8 cellular contexts compared by ENCODE assay signal in the genomic region with DNA sequence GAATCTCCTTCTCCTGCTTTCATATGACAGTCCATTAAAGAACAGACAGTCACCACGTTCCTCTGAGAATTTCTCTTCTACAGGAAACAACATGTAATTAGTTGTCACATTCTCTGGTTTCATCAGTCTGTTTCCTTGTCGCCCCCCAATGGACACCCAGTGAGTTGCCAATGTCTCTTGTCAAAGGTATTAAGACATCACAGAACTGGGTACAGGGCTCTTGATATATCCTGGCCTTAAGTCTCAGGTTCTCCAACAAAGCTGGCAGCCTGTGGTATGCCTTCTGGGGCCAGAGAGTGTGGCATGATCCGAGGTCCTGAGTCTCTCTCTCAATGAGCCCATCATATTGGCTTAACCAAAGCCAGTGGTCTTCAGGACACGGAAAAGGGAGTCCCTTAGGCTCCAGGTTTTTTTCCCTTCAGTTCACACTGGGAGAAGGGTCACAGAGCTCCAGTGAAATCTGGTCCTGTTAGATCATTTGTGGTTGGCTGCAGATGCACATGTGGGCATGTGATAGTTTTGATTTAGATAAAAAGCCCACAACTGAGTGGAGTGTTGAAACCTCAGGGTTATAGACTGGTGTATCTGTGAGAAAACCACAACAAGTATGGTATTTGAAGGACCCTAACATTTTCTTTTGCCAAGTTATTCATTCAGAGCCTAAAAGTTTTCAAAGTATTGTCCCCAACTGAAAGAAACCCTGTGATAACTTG. TPM values are rescaled to one million over a fixed set of nuclear protein-coding genes. Genes with fewer than 3 reads are reported as not detected.
DNase-seq lines count a peak whose midpoint lies in the region; ATAC-seq, FAIRE-seq and TF ChIP-seq lines count a peak whose summit lies in the region.

No MANE protein-coding gene starts in this region.

- H3K4me1 ChIP-seq in keratinocyte (ENCODE audit: control insufficient read depth, extremely low read depth, insufficient read depth, low read length) (no peaks in the 10 kb centered on the region), thoracic aorta (ENCODE audit: control insufficient read depth in 1 of 2, low read depth in 2 of 2) (no peaks in the 10 kb centered on the region)

- H3K9me3 ChIP-seq in keratinocyte (ENCODE audit: control insufficient read depth, low read depth, low read length) (no peaks in the 10 kb centered on the region), thoracic aorta (no peaks in the 10 kb centered on the region)

- H3K27me3 ChIP-seq in keratinocyte (ENCODE audit: control insufficient read depth, extremely low read depth, insufficient read depth, low read length) (no peaks in the 10 kb centered on the region), thoracic aorta (replicated peaks; ENCODE audit: insufficient read depth) (no peaks in the 10 kb centered on the region)

- H3K9me1 ChIP-seq in keratinocyte (ENCODE audit: control insufficient read depth, extremely low read depth, insufficient read depth, low read length), result no peaks in the 10 kb centered on the region

- H3K27ac ChIP-seq in keratinocyte (ENCODE audit: control insufficient read depth, insufficient read depth, low read length) (no peak overlapping the region), thoracic aorta (no peak overlapping the region)

- ATAC-seq in HG02678 (IDR thresholded peaks at IDR 0.05; ENCODE audit: unreplicated experiment), result peak; percentile 72
- ATAC-seq in thoracic aorta (ENCODE audit: insufficient number of reproducible peaks, low FRiP score, low read depth), result no peak

- no peaks in the 10 kb centered on the region for H3K79me2 ChIP-seq in keratinocyte (ENCODE audit: control insufficient read depth, insufficient read depth, low read length)

- FAIRE-seq in keratinocyte (lab: Jason Lieb, UNC), result no peak

- H4K20me1 ChIP-seq in keratinocyte (ENCODE audit: control insufficient read depth, extremely low read depth, insufficient read depth, low read length), result no peaks in the 10 kb centered on the region

- no peak overlapping the region for H2AFZ ChIP-seq in keratinocyte (ENCODE audit: control insufficient read depth, low read length)

- H3K4me3 ChIP-seq in keratinocyte (ENCODE audit: control insufficient read depth in 2 of 3, extremely low read depth in 1 of 3, insufficient read depth in 2 of 3, low read depth in 1 of 3, low read length in 3 of 3) (no peak overlapping the region), thoracic aorta (no peak overlapping the region)

- peak; percentile 28 for DNase-seq in activated T-cell treated with anti-CD3 and anti-CD28 coated beads for 48 hours (ENCODE audit: low read depth)
- DNase-seq in activated T-cell treated with anti-CD3 and anti-CD28 coated beads, Interleukin-2, amount 50 U/mL, for 1 hour, result no peak
- peak; percentile 6 for DNase-seq in NCI-H460 (ENCODE audit: extremely low read depth, low read depth)
- DNase-seq in amniotic epithelial cell (ENCODE audit: low read depth), result peak; percentile 45
- no peak for DNase-seq in keratinocyte (ENCODE audit: low read depth, low spot score)
- no peak for DNase-seq in thoracic aorta (ENCODE audit: low spot score)
- no peak for DNase-seq in stimulated activated naive CD4-positive, alpha-beta T cell treated with Interleukin-2 at 50 U/mL for 16 hours (lab: John Stamatoyannopoulos, UW)

- TF ChIP-seq CTCF in keratinocyte (optimal IDR thresholded peaks at IDR 0.05 in 1 of 3, IDR thresholded peaks at IDR 0.05 in 1 of 3, conservative IDR thresholded peaks at IDR 0.05 in 1 of 3; ENCODE audit: extremely low read depth in 1 of 3, insufficient read depth in 2 of 3, low read length in 3 of 3) (peak; percentile 40 to 60 (median 53)), thoracic aorta (IDR thresholded peaks at IDR 0.05) (peak; percentile 11)

- H3K36me3 ChIP-seq in keratinocyte (ENCODE audit: control insufficient read depth in 2 of 2, extremely low read depth in 1 of 2, insufficient read depth in 2 of 2, low read length in 2 of 2), result no peaks in the 10 kb centered on the region
- H3K36me3 ChIP-seq in thoracic aorta, result no peaks in the 10 kb centered on the region

- H3K4me2 ChIP-seq in keratinocyte (ENCODE audit: control insufficient read depth, extremely low read depth, insufficient read depth, low read depth, low read length), result no peak overlapping the region

- H3K9ac ChIP-seq in keratinocyte (ENCODE audit: control insufficient read depth, extremely low read depth, insufficient read depth, low read length), result no peak overlapping the region

- dilution Hi-C loops in keratinocyte (cut with MboI; ENCODE audit: extremely low pct_ligation_motif_present, low sequenced_read_pairs), result no loop called here

RNA-seq across cellular contexts. Expression of gene PRLR, which starts 46.9 kb away (rescaled TPM):
- not detected in 2 replicates for total RNA-seq in NCI-H460 (2014; rRNA removed; shearing (Covaris generic))
- polyA plus RNA-seq in NCI-H460 (2014; cell fraction: nucleus; rRNA removed), result not detected in 2 replicates
- polyA plus RNA-seq in keratinocyte, result 0.04 to 0.10 TPM in 2 of 3 replicates, not detected in the other
- not detected for polyA plus RNA-seq in keratinocyte (2011; ENCODE audit: low read depth)
- polyA plus RNA-seq in keratinocyte (2011; cell fraction: cytosol; rRNA removed), result 0.18 TPM in 1 of 2 replicates, not detected in the other
- 0.05 and 0.08 TPM in 2 replicates for polyA plus RNA-seq in keratinocyte (2011; cell fraction: nucleus; rRNA removed)
- 0.24 TPM in 1 of 2 replicates, not detected in the other for polyA plus RNA-seq in keratinocyte (2012; ENCODE audit: low replicate concordance)
- not detected in 3 replicates for polyA minus RNA-seq in keratinocyte
- polyA minus RNA-seq in keratinocyte (2011; cell fraction: cytosol; rRNA and poly(A)+ RNA removed), result not detected
- polyA minus RNA-seq in keratinocyte (2011; cell fraction: nucleus; rRNA and poly(A)+ RNA removed), result 1.1 TPM in 1 of 2 replicates, not detected in the other
- 1 to 10 TPM in 1 of 2 donors, under 1 TPM in 1; 0.71 to 2.6 TPM for total RNA-seq in thoracic aorta

Comparison
In these comparisons a context has a peak if more than half of its experiments do, and no peak if none do; other contexts are left out.
1. DNase-seq: peak in activated T-cell treated with anti-CD3 and anti-CD28 coated beads for 48 hours (single experiment), NCI-H460 (single experiment) and amniotic epithelial cell (single experiment); none in activated T-cell treated with anti-CD3 and anti-CD28 coated beads, Interleukin-2, amount 50 U/mL, for 1 hour (single experiment), keratinocyte (single experiment), thoracic aorta (single experiment) and stimulated activated naive CD4-positive, alpha-beta T cell treated with Interleukin-2 at 50 U/mL for 16 hours (single experiment).